Comparison of ENCODE assay signal across 8 cellular contexts in genomic region chrX:153765138-153766079, GRCh38. TPM values are rescaled to one million over a fixed set of nuclear protein-coding genes. Genes with fewer than 3 reads are reported as not detected.
DNase-seq lines count a peak whose midpoint lies in the region; ATAC-seq, FAIRE-seq and TF ChIP-seq lines count a peak whose summit lies in the region.

No MANE protein-coding gene starts in this region.

- H3K36me3 ChIP-seq in BJ (ENCODE audit: control insufficient read depth, insufficient read depth, low read length): no peaks in the 10 kb centered on the region; the same call in 1 of the 2 replicates
- no peaks in the 10 kb centered on the region for H3K36me3 ChIP-seq in H1 (ENCODE audit: control insufficient read depth in 2 of 4, insufficient read depth in 4 of 4, low read length in 3 of 4)
- no peaks in the 10 kb centered on the region for H3K36me3 ChIP-seq in neuron (ENCODE audit: insufficient read depth, low read length)

- H3K18ac ChIP-seq in H1 (ENCODE audit: extremely low read depth, low read length): no peak overlapping the region

- no peak overlapping the region for H2AK5ac ChIP-seq in H1 (ENCODE audit: low read depth, low read length)

- no peaks in the 10 kb centered on the region for H3K79me2 ChIP-seq in H1 (ENCODE audit: control insufficient read depth in 1 of 2, insufficient read depth in 2 of 2, low read length in 2 of 2)

- no peak overlapping the region for H3K56ac ChIP-seq in H1 (replicated peaks; ENCODE audit: insufficient read length, low read depth, low read length)

- POLR2A ChIA-PET in BJ (lab: Charles Lee): no interaction called here
- POLR2A ChIA-PET in H1 (lab: Charles Lee; ENCODE audit: partially characterized antibody): interaction anchor here (0.7 to 3.0 kb wide), 6 partner anchors 10 to 161 kb away, joined by 3 to 13 read pairs (median 3); partner anchors contain the start of gene ARHGAP4
- POLR2A ChIA-PET in WTC11 (lab: Charles Lee): no interaction called here

- no peak overlapping the region for H3K4me3 Mint-ChIP-seq in WTC11

- H3K4me1 ChIP-seq in H1 (replicated peaks in 1 of 4; ENCODE audit: control insufficient read depth in 3 of 4, insufficient read depth in 4 of 4, low read length in 3 of 4) (peaks cover 0 to 8% (median 4%) of the 10 kb centered on the region in 4 experiments; a peak in 5 of 7 replicates), neuron (ENCODE audit: insufficient read depth, low read length) (peaks cover 30% of the 10 kb centered on the region)

- no peak overlapping the region for H4K8ac ChIP-seq in H1 (ENCODE audit: extremely low read depth, insufficient read depth, low read length)

- H3K9me3 Mint-ChIP-seq in WTC11: no peaks in the 10 kb centered on the region

- no peak overlapping the region for H4K5ac ChIP-seq in H1 (ENCODE audit: insufficient read length, low read depth, low read length)

- H4K20me1 ChIP-seq in H1 (replicated peaks in 1 of 2; ENCODE audit: control insufficient read depth in 1 of 2, insufficient read depth in 2 of 2, low read length in 2 of 2): no peaks in the 10 kb centered on the region

- TF ChIP-seq EP300 in H1 (IDR thresholded peaks at IDR 0.05; ENCODE audit: borderline replicate concordance in 1 of 2, low read depth in 2 of 2, low read length in 2 of 2): no peak

- H3K4me1 Mint-ChIP-seq in WTC11: peaks cover 3% of the 10 kb centered on the region; the same call in 1 of the 2 replicates

- H3K14ac ChIP-seq in H1 (ENCODE audit: insufficient read length): no peak overlapping the region

- CTCF ChIA-PET in BJ (lab: Yijun Ruan, JAX) (interaction anchor here (0.7 to 2.2 kb wide), 6 partner anchors 15 to 188 kb away, joined by 3 to 10 read pairs (median 7); partner anchors contain the start of gene RENBP), H1 (lab: Charles Lee; ENCODE audit: partially characterized antibody) (interaction anchor here (1.0 to 2.3 kb wide), 8 partner anchors 13 to 183 kb away, joined by 3 to 7 read pairs (median 4); no protein-coding TSS in a partner anchor), WTC11 (lab: Charles Lee) (interaction anchor here (1.2 to 3.6 kb wide), 4 partner anchors 39 to 182 kb away, joined by 4 to 14 read pairs (median 4); no protein-coding TSS in a partner anchor)

- FAIRE-seq in H1 (lab: Jason Lieb, UNC): no peak

- H3K27ac ChIP-seq in H1 (ENCODE audit: low read depth, low read length): no peak overlapping the region

- no peak overlapping the region for H2BK20ac ChIP-seq in H1 (ENCODE audit: low read length)

- no peaks in the 10 kb centered on the region for H3K9me3 ChIP-seq in H1 (ENCODE audit: insufficient read depth in 2 of 2, low read depth in 1 of 2, low read length in 1 of 2)
- no peaks in the 10 kb centered on the region for H3K9me3 ChIP-seq in neuron (ENCODE audit: low read length)

- DNase-seq in BJ (ENCODE audit: low read depth): no peak
- peak; percentile 87 for DNase-seq in OCI-M1 (lab: John Stamatoyannopoulos, UW)
- no peak for DNase-seq in H1 (ENCODE audit: low read depth in 1 of 2, low spot score in 2 of 2)
- DNase-seq in WTC11 (ENCODE audit: low spot score): no peak
- DNase-seq in AG08395 (ENCODE audit: low spot score): no peak

- ATAC-seq in GM21529 (IDR thresholded peaks at IDR 0.05; ENCODE audit: unreplicated experiment) (no peak), WTC11 (no peak), HG03097 (IDR thresholded peaks at IDR 0.05; ENCODE audit: low FRiP score, unreplicated experiment) (no peak)

- no peak for TF ChIP-seq CTCF in BJ (IDR thresholded peaks at IDR 0.05; ENCODE audit: insufficient read depth, low read depth, low read length)
- TF ChIP-seq CTCF in H1 (IDR thresholded peaks at IDR 0.05; ENCODE audit: control extremely low read depth in 1 of 3, insufficient read depth in 1 of 3, low read depth in 1 of 3, low read length in 3 of 3): no peak
- no peak for TF ChIP-seq CTCF in WTC11 (IDR thresholded peaks at IDR 0.05)

- no peak overlapping the region for H3K9ac ChIP-seq in H1 (replicated peaks in 1 of 4; ENCODE audit: extremely low read depth in 1 of 4, low read depth in 3 of 4, low read length in 3 of 4)

- no peak for TF ChIP-seq RAD21 in H1 (IDR thresholded peaks at IDR 0.05 in 1 of 2, conservative IDR thresholded peaks at IDR 0.05 in 1 of 2; ENCODE audit: low read depth in 2 of 2, low read length in 2 of 2)

- no peaks in the 10 kb centered on the region for H3K27me3 Mint-ChIP-seq in WTC11 (ENCODE audit: low read depth)

- no peak overlapping the region for H2BK12ac ChIP-seq in H1 (ENCODE audit: low read depth, low read length)

- no peak overlapping the region for H3K4ac ChIP-seq in H1 (replicated peaks; ENCODE audit: insufficient read length, low read depth, low read length)

- H3K4me3 ChIP-seq in BJ (ENCODE audit: low read depth, low read length) (peak overlapping the region; percentile 48), H1 (ENCODE audit: extremely low read depth in 1 of 4, insufficient read depth in 2 of 4, low read depth in 3 of 4, low read length in 4 of 4) (no peak overlapping the region), neuron (ENCODE audit: low read length) (peak overlapping the region; percentile 41)

- no peaks in the 10 kb centered on the region for H3K23me2 ChIP-seq in H1 (ENCODE audit: low read depth, low read length)

- WGBS in H1 (ENCODE audit: extremely low coverage in 1 of 2, insufficient coverage in 1 of 2, insufficient read length in 1 of 2, insufficient replicate concordance in 2 of 2, low coverage in 1 of 2, low lambda C conversion rate in 2 of 2, missing lambda C conversion rate in 1 of 2), 2 experiments: 93% methylated on average over 9 of the region's 27 CpGs; no CpG with 5 or more reads in 1 of the 2 experiments

- no peak overlapping the region for H2BK5ac ChIP-seq in H1 (ENCODE audit: low read depth, low read length)

- H3K27me3 ChIP-seq in BJ (ENCODE audit: control insufficient read depth, insufficient read depth, low read length) (no peaks in the 10 kb centered on the region), H1 (replicated peaks in 1 of 4; ENCODE audit: control insufficient read depth in 3 of 4, extremely low read depth in 1 of 4, insufficient read depth in 3 of 4, low read length in 3 of 4) (no peaks in the 10 kb centered on the region), neuron (ENCODE audit: insufficient read depth, low read length) (no peaks in the 10 kb centered on the region)

- H2BK120ac ChIP-seq in H1 (replicated peaks; ENCODE audit: low read depth, low read length): no peak overlapping the region

- no peak overlapping the region for H2AFZ ChIP-seq in H1 (ENCODE audit: low read length)
- peak overlapping the region; percentile 33 for H2AFZ ChIP-seq in neuron (ENCODE audit: low read depth, low read length)

- H2BK15ac ChIP-seq in H1 (ENCODE audit: low read length): no peak overlapping the region

- H3K79me1 ChIP-seq in H1 (ENCODE audit: low read depth, low read length): no peaks in the 10 kb centered on the region

- no peak overlapping the region for H3K4me2 ChIP-seq in H1 (ENCODE audit: insufficient read depth in 1 of 2, low read depth in 2 of 2, low read length in 2 of 2)

- TF ChIP-seq POLR2A in H1 (IDR thresholded peaks at IDR 0.05; ENCODE audit: control extremely low read depth in 1 of 2, low read depth in 2 of 2, low read length in 2 of 2): no peak

- H3K36me3 Mint-ChIP-seq in WTC11: no peaks in the 10 kb centered on the region

- H3K23ac ChIP-seq in H1 (ENCODE audit: insufficient read length): no peak overlapping the region

- no peak overlapping the region for H3K27ac Mint-ChIP-seq in WTC11

- peak overlapping the region; percentile 54 for H4K91ac ChIP-seq in H1 (replicated peaks; ENCODE audit: insufficient read length, low read length)

RNA-seq across cellular contexts. Expression of gene PLXNB3, which starts 1.4 kb away (rescaled TPM):
- polyA plus RNA-seq in BJ (2011; rRNA removed): 4.7 and 8.2 TPM in 2 replicates
- 4.5 and 5.2 TPM in 2 replicates for polyA minus RNA-seq in BJ (2011; rRNA and poly(A)+ RNA removed)
- 2.7 TPM in 2 replicates for total RNA-seq in H1 (2021; fragmentation: NEBNext Ultra II Directional; extraction: Animal tissue kit (Norgen Biotek cat#: 25700))
- 1.2 and 1.6 TPM in 2 replicates for polyA plus RNA-seq in H1 (2011; rRNA removed)
- 1.8 TPM for polyA plus RNA-seq in H1 (2011; cell fraction: cytosol; rRNA removed)
- polyA plus RNA-seq in H1 (2011; cell fraction: nucleus; rRNA removed): 11.4 TPM
- polyA plus RNA-seq in H1 (2012, experiment 1 of 2): 1.4 to 3.3 TPM (median 2.3 TPM) in 4 replicates
- 0.62 TPM for polyA plus RNA-seq in H1 (2012, experiment 2 of 2)
- 2.4 TPM for polyA plus RNA-seq in H1 (2013, experiment 1 of 2)
- 1.8 TPM for polyA plus RNA-seq in H1 (2013, experiment 2 of 2)
- 1.4 and 4.4 TPM in 2 replicates for polyA minus RNA-seq in H1 (2011; rRNA and poly(A)+ RNA removed)
- polyA minus RNA-seq in H1 (2011; cell fraction: cytosol; rRNA and poly(A)+ RNA removed): 1.1 TPM
- polyA minus RNA-seq in H1 (2011; cell fraction: nucleus; rRNA and poly(A)+ RNA removed): 3.7 TPM
- total RNA-seq in WTC11 (2021): 2.5 to 4.2 TPM (median 2.9 TPM) in 3 replicates

RNA-seq across cellular contexts. Expression of gene SRPK3, which starts 15.4 kb away (rescaled TPM):
- polyA plus RNA-seq in BJ (2011; rRNA removed) (0.44 and 1.1 TPM in 2 replicates), H1 (2011; rRNA removed) (not detected in 2 replicates)
- polyA minus RNA-seq in BJ (2011; rRNA and poly(A)+ RNA removed): 0.57 TPM in 1 of 2 replicates, not detected in the other
- not detected in 2 replicates for total RNA-seq in H1 (2021; fragmentation: NEBNext Ultra II Directional; extraction: Animal tissue kit (Norgen Biotek cat#: 25700))
- 0.01 TPM for polyA plus RNA-seq in H1 (2011; cell fraction: cytosol; rRNA removed)
- polyA plus RNA-seq in H1 (2011; cell fraction: nucleus; rRNA removed): 0.30 TPM
- 0.30 to 0.56 TPM (median 0.49 TPM) in 4 replicates for polyA plus RNA-seq in H1 (2012, experiment 1 of 2)
- 0.09 TPM for polyA plus RNA-seq in H1 (2012, experiment 2 of 2)
- polyA plus RNA-seq in H1 (2013, experiment 1 of 2): 0.06 TPM
- 0.04 TPM for polyA plus RNA-seq in H1 (2013, experiment 2 of 2)
- polyA minus RNA-seq in H1 (2011; rRNA and poly(A)+ RNA removed): not detected in 2 replicates
- not detected for polyA minus RNA-seq in H1 (2011; cell fraction: cytosol; rRNA and poly(A)+ RNA removed)
- polyA minus RNA-seq in H1 (2011; cell fraction: nucleus; rRNA and poly(A)+ RNA removed): not detected
- not detected in 3 replicates for total RNA-seq in WTC11 (2021)

RNA-seq across cellular contexts. Expression of gene IDH3G, which starts 28.8 kb away (rescaled TPM):
- polyA plus RNA-seq in BJ (2011; rRNA removed): 52.8 and 99.2 TPM in 2 replicates
- polyA minus RNA-seq in BJ (2011; rRNA and poly(A)+ RNA removed): 85.0 and 97.7 TPM in 2 replicates
- total RNA-seq in H1 (2021; fragmentation: NEBNext Ultra II Directional; extraction: Animal tissue kit (Norgen Biotek cat#: 25700)): 36.1 and 39.4 TPM in 2 replicates
- polyA plus RNA-seq in H1 (2011; rRNA removed): 66.7 and 96.2 TPM in 2 replicates
- 66.7 TPM for polyA plus RNA-seq in H1 (2011; cell fraction: cytosol; rRNA removed)
- polyA plus RNA-seq in H1 (2011; cell fraction: nucleus; rRNA removed): 130 TPM
- 43.8 to 59.4 TPM (median 53.4 TPM) in 4 replicates for polyA plus RNA-seq in H1 (2012, experiment 1 of 2)
- polyA plus RNA-seq in H1 (2012, experiment 2 of 2): 48.4 TPM
- 40.6 TPM for polyA plus RNA-seq in H1 (2013, experiment 1 of 2)
- polyA plus RNA-seq in H1 (2013, experiment 2 of 2): 39.3 TPM
- 68.8 and 76.7 TPM in 2 replicates for polyA minus RNA-seq in H1 (2011; rRNA and poly(A)+ RNA removed)
- polyA minus RNA-seq in H1 (2011; cell fraction: cytosol; rRNA and poly(A)+ RNA removed): 34.0 TPM
- 43.0 TPM for polyA minus RNA-seq in H1 (2011; cell fraction: nucleus; rRNA and poly(A)+ RNA removed)
- total RNA-seq in WTC11 (2021): 50.4 to 52.9 TPM (median 52.4 TPM) in 3 replicates

RNA-seq across cellular contexts. Expression of gene SSR4, which starts 29.1 kb away (rescaled TPM):
- polyA plus RNA-seq in BJ (2011; rRNA removed) (455 and 598 TPM in 2 replicates), H1 (2011; rRNA removed) (642 and 734 TPM in 2 replicates)
- polyA minus RNA-seq in BJ (2011; rRNA and poly(A)+ RNA removed): 101 and 160 TPM in 2 replicates
- total RNA-seq in H1 (2021; fragmentation: NEBNext Ultra II Directional; extraction: Animal tissue kit (Norgen Biotek cat#: 25700)): 161 and 168 TPM in 2 replicates
- 365 TPM for polyA plus RNA-seq in H1 (2011; cell fraction: cytosol; rRNA removed)
- 398 TPM for polyA plus RNA-seq in H1 (2011; cell fraction: nucleus; rRNA removed)
- polyA plus RNA-seq in H1 (2012, experiment 1 of 2): 175 to 309 TPM (median 297 TPM) in 4 replicates
- polyA plus RNA-seq in H1 (2012, experiment 2 of 2): 443 TPM
- polyA plus RNA-seq in H1 (2013, experiment 1 of 2): 365 TPM
- 421 TPM for polyA plus RNA-seq in H1 (2013, experiment 2 of 2)
- polyA minus RNA-seq in H1 (2011; rRNA and poly(A)+ RNA removed): 125 and 128 TPM in 2 replicates
- polyA minus RNA-seq in H1 (2011; cell fraction: cytosol; rRNA and poly(A)+ RNA removed): 271 TPM
- 60.7 TPM for polyA minus RNA-seq in H1 (2011; cell fraction: nucleus; rRNA and poly(A)+ RNA removed)
- 203 to 237 TPM (median 232 TPM) in 3 replicates for total RNA-seq in WTC11 (2021)

RNA-seq across cellular contexts. Expression of gene ABCD1, which starts 40.8 kb away (rescaled TPM):
- 4.3 and 9.2 TPM in 2 replicates for polyA plus RNA-seq in BJ (2011; rRNA removed)
- polyA minus RNA-seq in BJ (2011; rRNA and poly(A)+ RNA removed): 6.6 and 8.2 TPM in 2 replicates
- 4.6 and 6.6 TPM in 2 replicates for total RNA-seq in H1 (2021; fragmentation: NEBNext Ultra II Directional; extraction: Animal tissue kit (Norgen Biotek cat#: 25700))
- 3.1 and 6.7 TPM in 2 replicates for polyA plus RNA-seq in H1 (2011; rRNA removed)
- polyA plus RNA-seq in H1 (2011; cell fraction: cytosol; rRNA removed): 2.7 TPM
- 13.0 TPM for polyA plus RNA-seq in H1 (2011; cell fraction: nucleus; rRNA removed)
- 2.4 to 5.1 TPM (median 4.0 TPM) in 4 replicates for polyA plus RNA-seq in H1 (2012, experiment 1 of 2)
- polyA plus RNA-seq in H1 (2012, experiment 2 of 2): 2.2 TPM
- 4.2 TPM for polyA plus RNA-seq in H1 (2013, experiment 1 of 2)
- polyA plus RNA-seq in H1 (2013, experiment 2 of 2): 3.9 TPM
- 1.7 and 2.9 TPM in 2 replicates for polyA minus RNA-seq in H1 (2011; rRNA and poly(A)+ RNA removed)
- polyA minus RNA-seq in H1 (2011; cell fraction: cytosol; rRNA and poly(A)+ RNA removed): 2.4 TPM
- 6.6 TPM for polyA minus RNA-seq in H1 (2011; cell fraction: nucleus; rRNA and poly(A)+ RNA removed)
- 9.1 to 10.4 TPM (median 9.5 TPM) in 3 replicates for total RNA-seq in WTC11 (2021)

Comparison
In these comparisons a context has a peak if more than half of its experiments do, and no peak if none do; other contexts are left out.
1. H3K4me3 ChIP-seq: peak in BJ (single experiment) and neuron (single experiment); none in H1 (0 of 4).